In the genomic region with DNA sequence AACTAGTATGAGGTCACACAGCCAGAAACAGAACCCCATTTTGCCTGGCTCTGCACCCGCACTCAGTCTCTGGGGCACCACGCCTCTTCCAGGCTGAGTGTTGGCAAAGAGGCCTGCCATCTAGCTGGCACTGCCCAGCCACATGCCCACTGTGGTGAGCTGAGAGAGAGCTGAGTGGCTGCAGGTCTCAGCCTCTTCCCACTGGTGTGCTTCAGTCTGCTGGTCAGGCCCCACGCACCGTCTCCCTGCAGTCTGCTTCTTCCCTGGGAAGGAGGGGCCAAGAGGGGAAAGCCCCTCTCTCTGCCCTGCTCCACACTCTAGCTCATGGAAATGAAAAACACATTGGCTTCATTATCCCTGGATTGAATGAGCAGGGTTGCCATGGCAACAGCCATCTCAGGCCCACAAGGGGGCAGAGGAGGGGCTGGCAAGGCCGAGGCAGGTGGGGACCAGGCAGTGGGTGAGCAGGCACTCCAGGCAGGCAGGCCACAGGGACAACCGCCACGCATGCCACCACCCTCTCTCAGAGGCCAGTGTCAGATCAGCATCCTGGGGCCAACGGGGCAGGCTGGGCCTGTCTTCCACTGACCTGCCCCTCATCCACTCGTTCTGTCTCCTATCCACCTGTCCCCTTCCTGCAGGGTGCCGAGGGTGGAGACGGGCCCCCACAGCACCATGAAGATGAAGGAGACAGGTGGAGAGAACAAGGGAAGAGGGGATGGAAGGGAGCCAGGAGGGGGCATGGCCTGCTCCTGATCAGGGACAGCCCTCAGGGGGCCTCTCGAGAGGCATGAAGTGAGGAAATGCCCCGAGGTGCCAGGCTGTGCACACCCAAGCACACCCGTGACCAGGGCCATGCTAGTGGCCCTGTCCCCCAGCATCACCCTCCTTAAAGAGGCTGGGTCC, we compare ENCODE assay signal across 10 cellular contexts.
DNase-seq lines count a peak whose midpoint lies in the region; FAIRE-seq and TF ChIP-seq lines count a peak whose summit lies in the region.
"Had no signal": no experiment of that assay in that cellular context is flagged by ENCODE, and none has a peak within 500 bp of the region (broad histone marks: within the 10 kb centered on the region; RNA-seq: fewer than 3 reads in every experiment).

No MANE protein-coding gene starts in this region.

- no peak for FAIRE-seq in kidney (lab: Jason Lieb, UNC)
- FAIRE-seq: D721Med had no signal

- no peaks in the 10 kb centered on the region for H3K27me3 Mint-ChIP-seq in activated naive CD8-positive, alpha-beta T cell treated with anti-CD3 and anti-CD28 coated beads for 36 hours

- intact Hi-C loops in left ventricle myocardium inferior (cut with micrococcal nuclease) (no loop called here), cardiac septum (cut with DNase I) (no loop called here), kidney (cut with DNase I) (no loop called here), vagina (cut with DNase I) (no loop called here)

- H3K9ac ChIP-seq in kidney (ENCODE audit: low read length in 2 of 2) = peak overlapping the region in 1 of 2 donors; percentile 38

- H3K27me3 ChIP-seq in left ventricle myocardium inferior (ENCODE audit: low read depth) (no peaks in the 10 kb centered on the region), WERI-Rb-1 (ENCODE audit: insufficient read depth, low read depth, severe bottlenecking) (no peaks in the 10 kb centered on the region), vagina (no peaks in the 10 kb centered on the region)

- no peaks in the 10 kb centered on the region for H3K9me3 Mint-ChIP-seq in activated naive CD8-positive, alpha-beta T cell treated with anti-CD3 and anti-CD28 coated beads for 36 hours
- H3K9me3 Mint-ChIP-seq: natural killer cell had no signal

- H3K9me3 ChIP-seq in left ventricle myocardium inferior (replicated peaks) (no peaks in the 10 kb centered on the region), WERI-Rb-1 (ENCODE audit: severe bottlenecking) (no peaks in the 10 kb centered on the region), kidney (ENCODE audit: control insufficient read depth in 1 of 2, low read length in 2 of 2) (no peaks in the 10 kb centered on the region), vagina (no peaks in the 10 kb centered on the region)

- H3K4me1 ChIP-seq in left ventricle myocardium inferior (peaks cover 100% of the 10 kb centered on the region), kidney (ENCODE audit: control insufficient read depth in 1 of 2, insufficient read depth in 1 of 2, low read depth in 1 of 2, low read length in 2 of 2) (peaks cover 75 to 98% of the 10 kb centered on the region in 2 donors), vagina (peaks cover 100% of the 10 kb centered on the region)

- H3K36me3 Mint-ChIP-seq in activated naive CD8-positive, alpha-beta T cell treated with anti-CD3 and anti-CD28 coated beads for 36 hours = no peaks in the 10 kb centered on the region
- H3K36me3 Mint-ChIP-seq: natural killer cell had no signal

- H3K36me3 ChIP-seq in left ventricle myocardium inferior (no peaks in the 10 kb centered on the region), WERI-Rb-1 (no peaks in the 10 kb centered on the region; the same call in 1 of the 2 replicates), kidney (ENCODE audit: control insufficient read depth in 1 of 2, insufficient read depth in 2 of 2, low read length in 2 of 2) (no peaks in the 10 kb centered on the region), vagina (no peaks in the 10 kb centered on the region)

- no peak for DNase-seq in left ventricle myocardium inferior
- no peak for DNase-seq in cardiac septum (ENCODE audit: low spot score)
- peak; percentile 64 for DNase-seq in WERI-Rb-1
- DNase-seq in kidney = peak; percentile 76
- DNase-seq in vagina (ENCODE audit: extremely low spot score in 2 of 2) = no peak
- no peak for DNase-seq in NCI-H510A (lab: John Stamatoyannopoulos, UW)
- no peak for DNase-seq in dedifferentiated amniotic fluid mesenchymal stem cell (ENCODE audit: extremely low spot score)
- DNase-seq in activated naive CD8-positive, alpha-beta T cell treated with anti-CD3 and anti-CD28 coated beads for 36 hours = no peak
- DNase-seq: natural killer cell had no signal

- no peak overlapping the region for H3K4me3 Mint-ChIP-seq in activated naive CD8-positive, alpha-beta T cell treated with anti-CD3 and anti-CD28 coated beads for 36 hours
- H3K4me3 Mint-ChIP-seq: natural killer cell had no signal

- H3K4me3 ChIP-seq in left ventricle myocardium inferior (no peak overlapping the region), WERI-Rb-1 (ENCODE audit: low read depth, low read length) (no peak overlapping the region), kidney (ENCODE audit: low read length in 2 of 2) (no peak overlapping the region), vagina (no peak overlapping the region)

- TF ChIP-seq CTCF in left ventricle myocardium inferior (IDR thresholded peaks at IDR 0.05; ENCODE audit: borderline replicate concordance) (no peak), WERI-Rb-1 (IDR thresholded peaks at IDR 0.05; ENCODE audit: low read depth, low read length) (no peak), kidney (IDR thresholded peaks at IDR 0.05; ENCODE audit: borderline replicate concordance, extremely low read depth, insufficient read depth) (no peak), vagina (IDR thresholded peaks at IDR 0.05) (no peak)

- H3K27ac Mint-ChIP-seq in activated naive CD8-positive, alpha-beta T cell treated with anti-CD3 and anti-CD28 coated beads for 36 hours = no peak overlapping the region

- no peak for TF ChIP-seq POLR2A in vagina (IDR thresholded peaks at IDR 0.05)

- no peaks in the 10 kb centered on the region for H3K4me1 Mint-ChIP-seq in activated naive CD8-positive, alpha-beta T cell treated with anti-CD3 and anti-CD28 coated beads for 36 hours

- H3K27ac ChIP-seq in left ventricle myocardium inferior (replicated peaks) = peak overlapping the region; percentile 86
- H3K27ac ChIP-seq in WERI-Rb-1 = peak overlapping the region; percentile 66
- H3K27ac ChIP-seq in kidney (ENCODE audit: low read depth in 2 of 2, low read length in 2 of 2) = peak overlapping the region; percentile 15 to 74
- peak overlapping the region; percentile 62 for H3K27ac ChIP-seq in vagina

Comparison
In these comparisons a context has a peak if more than half of its experiments do, and no peak if none do; other contexts are left out.
1. DNase-seq: peak in WERI-Rb-1 (single experiment) and kidney (single experiment); none in left ventricle myocardium inferior (single experiment), cardiac septum (single experiment), vagina (0 of 2), NCI-H510A (single experiment), dedifferentiated amniotic fluid mesenchymal stem cell (single experiment) and activated naive CD8-positive, alpha-beta T cell treated with anti-CD3 and anti-CD28 coated beads for 36 hours (single experiment).
2. Peak in every context shown above with its lines, with median percentiles within 50 percentile points of each other: H3K27ac ChIP-seq.